In genomic region chr2:20416723-20417122, GRCh38 we compare ENCODE assay signal across 21 cellular contexts.
"Had no signal": no experiment of that assay in that cellular context is flagged by ENCODE, and none has a peak within 500 bp of the region (broad histone marks: within the 10 kb centered on the region; RNA-seq: fewer than 3 reads in every experiment).

No MANE protein-coding gene starts in this region.

- H3K4me3 ChIP-seq: adrenal gland, body of pancreas, esophagus squamous epithelium, left ventricle myocardium inferior, spleen, tibial nerve had no signal

- H3K27me3 ChIP-seq: adrenal gland, body of pancreas, esophagus squamous epithelium, spleen, tibial nerve had no signal

- H3K27ac ChIP-seq: adrenal gland, body of pancreas, epithelial cell of prostate, esophagus squamous epithelium, left ventricle myocardium inferior, tibial nerve, VCaP had no signal

- H3K9me3 ChIP-seq: adrenal gland, body of pancreas, esophagus squamous epithelium, left ventricle myocardium inferior, spleen, tibial nerve had no signal

- DNase-seq: activated CD4-positive, alpha-beta T cell treated with anti-CD3 and anti-CD28 coated beads for 4 hours; activated CD4-positive, alpha-beta T cell treated with anti-CD3 and anti-CD28 coated beads, Interleukin-2, amount 50 U/mL, for 4 hours; activated naive CD4-positive, alpha-beta T cell treated with Interleukin-2 at 50 U/mL for 16 hours; activated naive CD8-positive, alpha-beta T cell treated with anti-CD3 and anti-CD28 coated beads for 36 hours; activated T-cell treated with anti-CD3 and anti-CD28 coated beads for 4 hours; activated T-cell treated with anti-CD3 and anti-CD28 coated beads, Interleukin-2, amount 50 U/mL, for 72 hours; adrenal gland; aorta; body of pancreas; dermis blood vessel endothelial cell; effector CD8-positive, alpha-beta T cell; esophagus squamous epithelium; foreskin melanocyte; left ventricle myocardium inferior; mammary epithelial cell; right cardiac atrium; spleen; stimulated activated naive CD4-positive, alpha-beta T cell had no signal

- H3K36me3 ChIP-seq: adrenal gland, esophagus squamous epithelium, left ventricle myocardium inferior, spleen, tibial nerve had no signal

- ATAC-seq: activated T-cell treated with anti-CD3 and anti-CD28 coated beads, Interleukin-2, amount 50 U/mL, for 72 hours; body of pancreas; right cardiac atrium had no signal
